Comparison of ENCODE assay signal across 1 cellular context in the genomic region with DNA sequence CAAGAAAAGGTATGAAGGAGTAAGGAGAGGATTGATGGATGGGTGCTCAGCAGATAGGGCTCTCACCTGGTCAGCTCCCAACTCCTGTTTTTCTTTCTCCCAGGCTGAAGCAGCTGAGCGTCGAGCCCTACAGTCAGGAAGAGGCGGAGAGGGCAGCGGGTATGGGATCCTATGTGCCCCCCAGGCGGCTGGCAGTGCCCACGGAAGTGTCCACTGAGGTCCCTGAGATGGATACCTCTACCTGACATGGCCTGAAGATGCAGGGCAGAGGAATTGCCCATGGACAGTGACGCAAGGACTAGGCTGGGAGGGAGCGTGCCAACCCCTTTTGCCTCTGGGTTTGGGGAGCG.
TF ChIP-seq lines count a peak whose summit lies in the region.

No MANE protein-coding gene starts in this region.

TF ChIP-seq in K562, 482 proteins besides CTCF, POLR2A, EP300 and RAD21:
- no peak for TF ChIP-seq TARDBP (IDR thresholded peaks at IDR 0.05)
- TF ChIP-seq, protein P1, sequence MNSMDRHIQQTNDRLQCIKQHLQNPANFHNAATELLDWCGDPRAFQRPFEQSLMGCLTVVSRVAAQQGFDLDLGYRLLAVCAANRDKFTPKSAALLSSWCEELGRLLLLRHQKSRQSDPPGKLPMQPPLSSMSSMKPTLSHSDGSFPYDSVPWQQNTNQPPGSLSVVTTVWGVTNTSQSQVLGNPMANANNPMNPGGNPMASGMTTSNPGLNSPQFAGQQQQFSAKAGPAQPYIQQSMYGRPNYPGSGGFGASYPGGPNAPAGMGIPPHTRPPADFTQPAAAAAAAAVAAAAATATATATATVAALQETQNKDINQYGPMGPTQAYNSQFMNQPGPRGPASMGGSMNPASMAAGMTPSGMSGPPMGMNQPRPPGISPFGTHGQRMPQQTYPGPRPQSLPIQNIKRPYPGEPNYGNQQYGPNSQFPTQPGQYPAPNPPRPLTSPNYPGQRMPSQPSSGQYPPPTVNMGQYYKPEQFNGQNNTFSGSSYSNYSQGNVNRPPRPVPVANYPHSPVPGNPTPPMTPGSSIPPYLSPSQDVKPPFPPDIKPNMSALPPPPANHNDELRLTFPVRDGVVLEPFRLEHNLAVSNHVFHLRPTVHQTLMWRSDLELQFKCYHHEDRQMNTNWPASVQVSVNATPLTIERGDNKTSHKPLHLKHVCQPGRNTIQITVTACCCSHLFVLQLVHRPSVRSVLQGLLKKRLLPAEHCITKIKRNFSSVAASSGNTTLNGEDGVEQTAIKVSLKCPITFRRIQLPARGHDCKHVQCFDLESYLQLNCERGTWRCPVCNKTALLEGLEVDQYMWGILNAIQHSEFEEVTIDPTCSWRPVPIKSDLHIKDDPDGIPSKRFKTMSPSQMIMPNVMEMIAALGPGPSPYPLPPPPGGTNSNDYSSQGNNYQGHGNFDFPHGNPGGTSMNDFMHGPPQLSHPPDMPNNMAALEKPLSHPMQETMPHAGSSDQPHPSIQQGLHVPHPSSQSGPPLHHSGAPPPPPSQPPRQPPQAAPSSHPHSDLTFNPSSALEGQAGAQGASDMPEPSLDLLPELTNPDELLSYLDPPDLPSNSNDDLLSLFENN (IDR thresholded peaks at IDR 0.05; ENCODE audit: low read depth in 2 of 2, low read length in 2 of 2) = 0 out of 4 replicates have a peak, but pooled peaks of 1 of the 2 experiments have one; percentile 59
- TF ChIP-seq, protein P2, sequence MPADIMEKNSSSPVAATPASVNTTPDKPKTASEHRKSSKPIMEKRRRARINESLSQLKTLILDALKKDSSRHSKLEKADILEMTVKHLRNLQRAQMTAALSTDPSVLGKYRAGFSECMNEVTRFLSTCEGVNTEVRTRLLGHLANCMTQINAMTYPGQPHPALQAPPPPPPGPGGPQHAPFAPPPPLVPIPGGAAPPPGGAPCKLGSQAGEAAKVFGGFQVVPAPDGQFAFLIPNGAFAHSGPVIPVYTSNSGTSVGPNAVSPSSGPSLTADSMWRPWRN (IDR thresholded peaks at IDR 0.05; ENCODE audit: low read depth) = no peak
- TF ChIP-seq, protein P3, sequence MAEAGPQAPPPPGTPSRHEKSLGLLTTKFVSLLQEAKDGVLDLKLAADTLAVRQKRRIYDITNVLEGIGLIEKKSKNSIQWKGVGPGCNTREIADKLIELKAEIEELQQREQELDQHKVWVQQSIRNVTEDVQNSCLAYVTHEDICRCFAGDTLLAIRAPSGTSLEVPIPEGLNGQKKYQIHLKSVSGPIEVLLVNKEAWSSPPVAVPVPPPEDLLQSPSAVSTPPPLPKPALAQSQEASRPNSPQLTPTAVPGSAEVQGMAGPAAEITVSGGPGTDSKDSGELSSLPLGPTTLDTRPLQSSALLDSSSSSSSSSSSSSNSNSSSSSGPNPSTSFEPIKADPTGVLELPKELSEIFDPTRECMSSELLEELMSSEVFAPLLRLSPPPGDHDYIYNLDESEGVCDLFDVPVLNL (CRISPR knock-in tag; IDR thresholded peaks at IDR 0.05; ENCODE audit: low read depth) = 0 out of 2 replicates have a peak, but pooled peaks have one; percentile 13
- TF ChIP-seq SREBF2 (CRISPR knock-in tag; IDR thresholded peaks at IDR 0.05) = no peak
- TF ChIP-seq ZBTB17 (CRISPR knock-in tag; IDR thresholded peaks at IDR 0.05) = peak; percentile 92
- no peak for TF ChIP-seq C11orf30 (IDR thresholded peaks at IDR 0.05; ENCODE audit: low read depth)
- TF ChIP-seq PCBP1 (IDR thresholded peaks at IDR 0.05; ENCODE audit: low read depth, low read length, poor library complexity, severe bottlenecking) = no peak
- no peak for TF ChIP-seq PHF8 (IDR thresholded peaks at IDR 0.05; ENCODE audit: borderline replicate concordance, low read length)
- 0 out of 2 replicates have a peak, but pooled peaks have one; percentile 14 for TF ChIP-seq MIER1 (IDR thresholded peaks at IDR 0.05; ENCODE audit: low read depth)
- no peak for TF ChIP-seq SP1 (CRISPR knock-in tag; IDR thresholded peaks at IDR 0.05)
- TF ChIP-seq, protein P4, sequence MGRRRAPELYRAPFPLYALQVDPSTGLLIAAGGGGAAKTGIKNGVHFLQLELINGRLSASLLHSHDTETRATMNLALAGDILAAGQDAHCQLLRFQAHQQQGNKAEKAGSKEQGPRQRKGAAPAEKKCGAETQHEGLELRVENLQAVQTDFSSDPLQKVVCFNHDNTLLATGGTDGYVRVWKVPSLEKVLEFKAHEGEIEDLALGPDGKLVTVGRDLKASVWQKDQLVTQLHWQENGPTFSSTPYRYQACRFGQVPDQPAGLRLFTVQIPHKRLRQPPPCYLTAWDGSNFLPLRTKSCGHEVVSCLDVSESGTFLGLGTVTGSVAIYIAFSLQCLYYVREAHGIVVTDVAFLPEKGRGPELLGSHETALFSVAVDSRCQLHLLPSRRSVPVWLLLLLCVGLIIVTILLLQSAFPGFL (CRISPR knock-in tag; IDR thresholded peaks at IDR 0.05) = no peak
- no peak for TF ChIP-seq HLTF (IDR thresholded peaks at IDR 0.05)
- TF ChIP-seq, protein P5, sequence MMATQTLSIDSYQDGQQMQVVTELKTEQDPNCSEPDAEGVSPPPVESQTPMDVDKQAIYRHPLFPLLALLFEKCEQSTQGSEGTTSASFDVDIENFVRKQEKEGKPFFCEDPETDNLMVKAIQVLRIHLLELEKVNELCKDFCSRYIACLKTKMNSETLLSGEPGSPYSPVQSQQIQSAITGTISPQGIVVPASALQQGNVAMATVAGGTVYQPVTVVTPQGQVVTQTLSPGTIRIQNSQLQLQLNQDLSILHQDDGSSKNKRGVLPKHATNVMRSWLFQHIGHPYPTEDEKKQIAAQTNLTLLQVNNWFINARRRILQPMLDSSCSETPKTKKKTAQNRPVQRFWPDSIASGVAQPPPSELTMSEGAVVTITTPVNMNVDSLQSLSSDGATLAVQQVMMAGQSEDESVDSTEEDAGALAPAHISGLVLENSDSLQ (IDR thresholded peaks at IDR 0.05) = no peak
- TF ChIP-seq TFAM (CRISPR knock-in tag; conservative IDR thresholded peaks at IDR 0.05) = no peak
- TF ChIP-seq, protein P6, sequence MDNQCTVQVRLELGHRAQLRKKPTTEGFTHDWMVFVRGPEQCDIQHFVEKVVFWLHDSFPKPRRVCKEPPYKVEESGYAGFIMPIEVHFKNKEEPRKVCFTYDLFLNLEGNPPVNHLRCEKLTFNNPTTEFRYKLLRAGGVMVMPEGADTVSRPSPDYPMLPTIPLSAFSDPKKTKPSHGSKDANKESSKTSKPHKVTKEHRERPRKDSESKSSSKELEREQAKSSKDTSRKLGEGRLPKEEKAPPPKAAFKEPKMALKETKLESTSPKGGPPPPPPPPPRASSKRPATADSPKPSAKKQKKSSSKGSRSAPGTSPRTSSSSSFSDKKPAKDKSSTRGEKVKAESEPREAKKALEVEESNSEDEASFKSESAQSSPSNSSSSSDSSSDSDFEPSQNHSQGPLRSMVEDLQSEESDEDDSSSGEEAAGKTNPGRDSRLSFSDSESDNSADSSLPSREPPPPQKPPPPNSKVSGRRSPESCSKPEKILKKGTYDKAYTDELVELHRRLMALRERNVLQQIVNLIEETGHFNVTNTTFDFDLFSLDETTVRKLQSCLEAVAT (IDR thresholded peaks at IDR 0.05) = peak in 1 of 2 experiments; percentile 96; a peak in 2 of 4 replicates
